ENCODE assay signal across 1 cellular context in genomic region chr1:62732327-62732726, GRCh38.
TF ChIP-seq lines count a peak whose summit lies in the region.

No MANE protein-coding gene starts in this region.

TF ChIP-seq in GM12878, 131 proteins besides CTCF, POLR2A, EP300 and RAD21:
- TF ChIP-seq ZBED1 (IDR thresholded peaks at IDR 0.05; ENCODE audit: borderline replicate concordance) (no peak), RCOR1 (conservative IDR thresholded peaks at IDR 0.05; ENCODE audit: low read depth, low read length) (no peak), MYB (IDR thresholded peaks at IDR 0.05; ENCODE audit: borderline replicate concordance, low read depth, low read length) (no peak), ZNF592 (IDR thresholded peaks at IDR 0.05) (no peak), CUX1 (IDR thresholded peaks at IDR 0.05; ENCODE audit: insufficient replicate concordance, low read depth, low read length) (no peak), SMC3 (IDR thresholded peaks at IDR 0.05; ENCODE audit: borderline replicate concordance, low read length) (no peak), PKNOX1 (IDR thresholded peaks at IDR 0.05) (no peak), IRF4 (IDR thresholded peaks at IDR 0.05; ENCODE audit: low read depth, low read length) (no peak), DPF2 (IDR thresholded peaks at IDR 0.05) (no peak), HDGF (IDR thresholded peaks at IDR 0.05) (no peak), CEBPZ (IDR thresholded peaks at IDR 0.05; ENCODE audit: low read depth, low read length) (no peak), ZNF207 (IDR thresholded peaks at IDR 0.05; ENCODE audit: borderline replicate concordance) (no peak), RELA (IDR thresholded peaks at IDR 0.05; ENCODE audit: borderline replicate concordance, partially characterized antibody) (no peak), MXI1 (IDR thresholded peaks at IDR 0.05; ENCODE audit: low read depth, low read length) (no peak), LARP7 (IDR thresholded peaks at IDR 0.05) (no peak)
